In the genomic region with DNA sequence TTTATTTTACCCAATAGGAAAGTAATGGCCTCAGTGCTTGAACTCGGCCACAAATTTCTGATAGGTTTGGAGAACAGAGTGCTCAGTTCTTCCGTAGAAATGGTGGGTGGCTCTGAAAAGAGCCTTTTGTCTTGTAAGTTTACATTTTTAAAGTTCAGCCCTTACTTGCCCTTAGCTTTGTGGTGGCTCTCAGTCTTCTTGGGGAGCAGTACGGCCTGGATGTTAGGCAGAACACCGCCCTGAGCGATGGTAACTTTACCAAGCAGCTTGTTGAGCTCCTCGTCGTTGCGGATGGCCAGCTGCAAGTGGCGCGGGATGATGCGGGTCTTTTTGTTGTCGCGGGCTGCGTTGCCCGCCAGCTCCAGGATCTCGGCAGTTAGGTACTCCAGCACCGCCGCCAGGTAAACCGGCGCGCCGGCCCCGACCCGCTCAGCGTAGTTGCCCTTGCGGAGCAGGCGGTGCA, we compare ENCODE assay signal across 10 cellular contexts. TPM values are rescaled to one million over a fixed set of nuclear protein-coding genes. Genes with fewer than 3 reads are reported as not detected.
DNase-seq lines count a peak whose midpoint lies in the region; ATAC-seq, FAIRE-seq and TF ChIP-seq lines count a peak whose summit lies in the region.
"Had no signal": no experiment of that assay in that cellular context is flagged by ENCODE, and none has a peak within 500 bp of the region (broad histone marks: within the 10 kb centered on the region; RNA-seq: fewer than 3 reads in every experiment).

No MANE protein-coding gene starts in this region.

- H3K27me3 ChIP-seq in keratinocyte (ENCODE audit: control insufficient read depth, extremely low read depth, insufficient read depth, low read length) (no peaks in the 10 kb centered on the region), thyroid gland (no peaks in the 10 kb centered on the region)

- H4K20me1 ChIP-seq in keratinocyte (ENCODE audit: control insufficient read depth, extremely low read depth, insufficient read depth, low read length): no peaks in the 10 kb centered on the region

- H3K36me3 ChIP-seq in keratinocyte (ENCODE audit: control insufficient read depth in 2 of 2, extremely low read depth in 1 of 2, insufficient read depth in 2 of 2, low read length in 2 of 2) (no peaks in the 10 kb centered on the region), thyroid gland (no peaks in the 10 kb centered on the region)

- POLR2A ChIA-PET in WTC11 (lab: Charles Lee): interaction anchor here (0.7 to 6.6 kb wide), 60 partner anchors 9 to 1875 kb away, joined by 3 to 817 read pairs (median 6); partner anchors contain the start of genes ZKSCAN8, ZSCAN26 and ZSCAN31

- no peaks in the 10 kb centered on the region for H3K79me2 ChIP-seq in keratinocyte (ENCODE audit: control insufficient read depth, insufficient read depth, low read length)

- no peak for ATAC-seq in WTC11

- FAIRE-seq in keratinocyte (lab: Jason Lieb, UNC): no peak

- H3K4me2 ChIP-seq in keratinocyte (ENCODE audit: control insufficient read depth, extremely low read depth, insufficient read depth, low read depth, low read length): peak overlapping the region; percentile 100

- intact Hi-C loops in thyroid gland (cut with DNase I): loop anchor here (10.0 kb wide), 2 partner anchors 718 to 768 kb away; no protein-coding TSS in a partner anchor

- H3K9me3 ChIP-seq in keratinocyte (ENCODE audit: control insufficient read depth, low read depth, low read length) (no peaks in the 10 kb centered on the region), thyroid gland (no peaks in the 10 kb centered on the region)

- DNase-seq in activated T-cell treated with anti-CD3 and anti-CD28 coated beads, Interleukin-2, amount 50 U/mL, for 1 hour: peak; percentile 84
- DNase-seq in activated T-cell treated with anti-CD3 and anti-CD28 coated beads, Interleukin-2, amount 50 U/mL, for 48 hours: no peak
- DNase-seq in WTC11 (ENCODE audit: low spot score) (no peak), keratinocyte (ENCODE audit: low read depth, low spot score) (no peak), thyroid gland (no peak), HPDE6-E6E7 (ENCODE audit: extremely low spot score) (no peak), NCI-H1105 treated with DMSO at 0.1 percent for 48 hours (lab: John Stamatoyannopoulos, UW) (no peak), osteocyte (ENCODE audit: extremely low spot score, unreplicated experiment) (no peak)

- H3K27ac Mint-ChIP-seq in WTC11 (peak overlapping the region; percentile 99), osteocyte (ENCODE audit: unreplicated experiment) (no peak overlapping the region)
- H3K27ac Mint-ChIP-seq: stimulated activated naive CD8-positive, alpha-beta T cell treated with anti-CD3 and anti-CD28 coated beads, Interleukin-15, Interleukin-2, amounts not matched to agents 100 ng/mL and 50 ng/mL, for 24 hours had no signal

- H2AFZ ChIP-seq in keratinocyte (ENCODE audit: control insufficient read depth, low read length): peak overlapping the region; percentile 52

- peaks cover 42% of the 10 kb centered on the region for H3K4me1 Mint-ChIP-seq in WTC11
- H3K4me1 Mint-ChIP-seq in osteocyte (ENCODE audit: unreplicated experiment): peaks cover 37% of the 10 kb centered on the region

- H3K4me1 ChIP-seq in keratinocyte (ENCODE audit: control insufficient read depth, extremely low read depth, insufficient read depth, low read length) (peaks cover 23% of the 10 kb centered on the region), thyroid gland (peaks cover 0 to 13% of the 10 kb centered on the region in 2 donors)

- H3K4me3 ChIP-seq in keratinocyte (ENCODE audit: control insufficient read depth in 2 of 3, extremely low read depth in 1 of 3, insufficient read depth in 2 of 3, low read depth in 1 of 3, low read length in 3 of 3): peak overlapping the region; percentile 54 to 100 (median 99)
- peak overlapping the region; percentile 5 to 41 (median 28) for H3K4me3 ChIP-seq in thyroid gland (replicated peaks in 1 of 3)

- TF ChIP-seq POLR2A in thyroid gland (IDR thresholded peaks at IDR 0.05): no peak

- no peaks in the 10 kb centered on the region for H3K9me1 ChIP-seq in keratinocyte (ENCODE audit: control insufficient read depth, extremely low read depth, insufficient read depth, low read length)

- dilution Hi-C loops in keratinocyte (cut with MboI; ENCODE audit: extremely low pct_ligation_motif_present, low sequenced_read_pairs): no loop called here

- WGBS in thyroid gland, 2 donors: 5% methylated on average over 10 to 13 of the region's 27 CpGs

- no peaks in the 10 kb centered on the region for H3K9me3 Mint-ChIP-seq in WTC11
- no peaks in the 10 kb centered on the region for H3K9me3 Mint-ChIP-seq in osteocyte (ENCODE audit: unreplicated experiment)
- H3K9me3 Mint-ChIP-seq: stimulated activated naive CD8-positive, alpha-beta T cell treated with anti-CD3 and anti-CD28 coated beads, Interleukin-15, Interleukin-2, amounts not matched to agents 100 ng/mL and 50 ng/mL, for 24 hours had no signal

- TF ChIP-seq CTCF in WTC11 (IDR thresholded peaks at IDR 0.05) (no peak), keratinocyte (optimal IDR thresholded peaks at IDR 0.05 in 1 of 3, IDR thresholded peaks at IDR 0.05 in 1 of 3, conservative IDR thresholded peaks at IDR 0.05 in 1 of 3; ENCODE audit: extremely low read depth in 1 of 3, insufficient read depth in 2 of 3, low read length in 3 of 3) (no peak), thyroid gland (IDR thresholded peaks at IDR 0.05) (no peak), osteocyte (IDR thresholded peaks at IDR 0.05) (no peak)

- H3K27me3 Mint-ChIP-seq in WTC11 (ENCODE audit: low read depth): no peaks in the 10 kb centered on the region; the same call in 1 of the 2 replicates
- no peaks in the 10 kb centered on the region for H3K27me3 Mint-ChIP-seq in osteocyte (ENCODE audit: unreplicated experiment)
- H3K27me3 Mint-ChIP-seq: stimulated activated naive CD8-positive, alpha-beta T cell treated with anti-CD3 and anti-CD28 coated beads, Interleukin-15, Interleukin-2, amounts not matched to agents 100 ng/mL and 50 ng/mL, for 24 hours had no signal

- peaks cover 8% of the 10 kb centered on the region for H3K36me3 Mint-ChIP-seq in WTC11
- H3K36me3 Mint-ChIP-seq in osteocyte (ENCODE audit: unreplicated experiment): no peaks in the 10 kb centered on the region

- H3K27ac ChIP-seq in keratinocyte (ENCODE audit: control insufficient read depth, insufficient read depth, low read length) (peak overlapping the region; percentile 90), thyroid gland (peak overlapping the region; percentile 77 to 93 (median 80))

- CTCF ChIA-PET in WTC11 (lab: Charles Lee): interaction anchor here (0.9 to 1.2 kb wide), 3 partner anchors 19 to 27 kb away, joined by 3 to 5 read pairs (median 3); a partner anchor contains a TSS

- H3K9ac ChIP-seq in keratinocyte (ENCODE audit: control insufficient read depth, extremely low read depth, insufficient read depth, low read length): peak overlapping the region; percentile 88

- H3K4me3 Mint-ChIP-seq in WTC11: no peak overlapping the region
- no peak overlapping the region for H3K4me3 Mint-ChIP-seq in osteocyte (ENCODE audit: unreplicated experiment)
- H3K4me3 Mint-ChIP-seq: stimulated activated naive CD8-positive, alpha-beta T cell treated with anti-CD3 and anti-CD28 coated beads, Interleukin-15, Interleukin-2, amounts not matched to agents 100 ng/mL and 50 ng/mL, for 24 hours had no signal

TF ChIP-seq in WTC11, 78 proteins besides CTCF, POLR2A, EP300 and RAD21 (continues in another document):
- TF ChIP-seq MXD4 (CRISPR knock-in tag; IDR thresholded peaks at IDR 0.05; ENCODE audit: borderline replicate concordance): no peak
- TF ChIP-seq TEAD4 (CRISPR knock-in tag; IDR thresholded peaks at IDR 0.05): 0 out of 2 replicates have a peak, but pooled peaks have one; percentile 41
- TF ChIP-seq ZNF317 (CRISPR knock-in tag; IDR thresholded peaks at IDR 0.05; ENCODE audit: borderline replicate concordance, low read depth): 0 out of 2 replicates have a peak, but pooled peaks have one; percentile 46
- TF ChIP-seq, protein P1, sequence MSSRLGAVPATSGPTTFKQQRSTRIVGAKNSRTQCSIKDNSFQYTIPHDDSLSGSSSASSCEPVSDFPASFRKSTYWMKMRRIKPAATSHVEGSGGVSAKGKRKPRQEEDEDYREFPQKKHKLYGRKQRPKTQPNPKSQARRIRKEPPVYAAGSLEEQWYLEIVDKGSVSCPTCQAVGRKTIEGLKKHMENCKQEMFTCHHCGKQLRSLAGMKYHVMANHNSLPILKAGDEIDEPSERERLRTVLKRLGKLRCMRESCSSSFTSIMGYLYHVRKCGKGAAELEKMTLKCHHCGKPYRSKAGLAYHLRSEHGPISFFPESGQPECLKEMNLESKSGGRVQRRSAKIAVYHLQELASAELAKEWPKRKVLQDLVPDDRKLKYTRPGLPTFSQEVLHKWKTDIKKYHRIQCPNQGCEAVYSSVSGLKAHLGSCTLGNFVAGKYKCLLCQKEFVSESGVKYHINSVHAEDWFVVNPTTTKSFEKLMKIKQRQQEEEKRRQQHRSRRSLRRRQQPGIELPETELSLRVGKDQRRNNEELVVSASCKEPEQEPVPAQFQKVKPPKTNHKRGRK (CRISPR knock-in tag; IDR thresholded peaks at IDR 0.05; ENCODE audit: borderline replicate concordance): no peak
- peak; percentile 57; the same call in 1 of the 2 replicates for TF ChIP-seq ETV6 (CRISPR knock-in tag; IDR thresholded peaks at IDR 0.05)
- peak; percentile 45; the same call in 1 of the 2 replicates for TF ChIP-seq CREB1 (CRISPR knock-in tag; IDR thresholded peaks at IDR 0.05)
- peak; percentile 86; the same call in 1 of the 2 replicates for TF ChIP-seq ELF4 (CRISPR knock-in tag; IDR thresholded peaks at IDR 0.05; ENCODE audit: low read depth)
- TF ChIP-seq, protein P2, sequence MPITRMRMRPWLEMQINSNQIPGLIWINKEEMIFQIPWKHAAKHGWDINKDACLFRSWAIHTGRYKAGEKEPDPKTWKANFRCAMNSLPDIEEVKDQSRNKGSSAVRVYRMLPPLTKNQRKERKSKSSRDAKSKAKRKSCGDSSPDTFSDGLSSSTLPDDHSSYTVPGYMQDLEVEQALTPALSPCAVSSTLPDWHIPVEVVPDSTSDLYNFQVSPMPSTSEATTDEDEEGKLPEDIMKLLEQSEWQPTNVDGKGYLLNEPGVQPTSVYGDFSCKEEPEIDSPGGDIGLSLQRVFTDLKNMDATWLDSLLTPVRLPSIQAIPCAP (CRISPR knock-in tag; IDR thresholded peaks at IDR 0.05): peak; percentile 30; the same call in 1 of the 2 replicates
- TF ChIP-seq ATF1 (CRISPR knock-in tag; IDR thresholded peaks at IDR 0.05): no peak
- peak; percentile 85 for TF ChIP-seq JUN (CRISPR knock-in tag; IDR thresholded peaks at IDR 0.05)

RNA-seq across cellular contexts. Expression of gene OR2B2, which starts 19.6 kb away (rescaled TPM):
- total RNA-seq in WTC11 (2021): not detected in 3 replicates
- not detected in 3 replicates for polyA plus RNA-seq in keratinocyte
- not detected for polyA plus RNA-seq in keratinocyte (2011; ENCODE audit: low read depth)
- polyA plus RNA-seq in keratinocyte (2011; cell fraction: cytosol; rRNA removed): not detected in 2 replicates
- polyA plus RNA-seq in keratinocyte (2011; cell fraction: nucleus; rRNA removed): not detected in 2 replicates
- polyA plus RNA-seq in keratinocyte (2012; ENCODE audit: low replicate concordance): not detected in 2 replicates
- polyA minus RNA-seq in keratinocyte: not detected in 3 replicates
- not detected for polyA minus RNA-seq in keratinocyte (2011; cell fraction: cytosol; rRNA and poly(A)+ RNA removed)
- not detected in 2 replicates for polyA minus RNA-seq in keratinocyte (2011; cell fraction: nucleus; rRNA and poly(A)+ RNA removed)
- not detected for total RNA-seq in thyroid gland
- total RNA-seq in osteocyte: not detected in 2 replicates
- total RNA-seq: dermis microvascular lymphatic vessel endothelial cell had no signal
